8 cellular contexts compared by ENCODE assay signal in the genomic region with DNA sequence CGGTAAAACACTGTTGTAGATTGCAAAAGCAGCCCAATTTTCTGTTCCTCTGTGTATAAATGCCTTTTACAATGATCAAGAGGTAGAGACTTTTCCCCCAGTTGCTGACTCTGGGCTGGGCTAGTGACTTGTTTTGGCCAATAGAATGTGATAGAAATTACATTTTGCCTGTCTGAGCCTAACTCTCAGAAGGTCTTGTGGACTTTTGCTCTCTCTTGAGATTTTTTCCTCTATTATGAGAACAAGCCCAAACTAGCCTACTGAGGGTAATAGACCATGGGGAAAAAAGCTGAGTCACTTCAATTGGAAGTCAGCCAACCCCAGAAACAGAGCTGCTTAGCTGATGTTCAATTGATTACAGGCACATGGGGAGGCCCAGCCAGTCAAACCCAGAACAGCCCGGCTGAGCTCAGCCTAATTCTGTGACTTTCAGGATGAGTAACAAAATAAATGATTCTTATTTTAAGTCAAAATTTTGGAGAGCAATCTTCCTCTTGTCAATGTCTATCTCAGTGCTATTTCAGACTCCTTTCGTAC.
A peak's percentile ranks its signal among the peaks of the same experiment; 100 is the strongest.
DNase-seq lines count a peak whose midpoint lies in the region; ATAC-seq lines count a peak whose summit lies in the region.

No MANE protein-coding gene starts in this region.

- ATAC-seq in GM18909 (IDR thresholded peaks at IDR 0.05; ENCODE audit: poor library complexity, unreplicated experiment) (peak; percentile 97), HG03039 (IDR thresholded peaks at IDR 0.05; ENCODE audit: unreplicated experiment) (peak; percentile 97), right cardiac atrium (peak; percentile 91 to 96)
- ATAC-seq in activated T-helper 17 cell treated with anti-CD3 and anti-CD28 coated beads, Interleukin-2, amount 50 U/mL, for 72 hours (replicated peaks): peak; percentile 82

- peaks cover 20% of the 10 kb centered on the region for H3K9me3 Mint-ChIP-seq in activated T-helper 17 cell treated with anti-CD3 and anti-CD28 coated beads, Interleukin-2, amount 50 U/mL, for 72 hours

- intact Hi-C loops in right cardiac atrium (cut with DNase I): no loop called here

- WGBS in right cardiac atrium: 51% methylated on average over 3 of the region's 3 CpGs

- no peak overlapping the region for H3K4me3 ChIP-seq in right cardiac atrium (ENCODE audit: low read length)

- H3K9me3 ChIP-seq in right cardiac atrium (ENCODE audit: control insufficient read depth, low read length): no peaks in the 10 kb centered on the region

- no peaks in the 10 kb centered on the region for H3K4me1 Mint-ChIP-seq in activated T-helper 17 cell treated with anti-CD3 and anti-CD28 coated beads, Interleukin-2, amount 50 U/mL, for 72 hours

- in situ Hi-C loops in Caki2 (cut with HindIII; ENCODE audit: low pct_unique_long_range_greater_than_20kb, low sequenced_read_pairs): no loop called here

- no peak overlapping the region for H3K4me3 Mint-ChIP-seq in activated T-helper 17 cell treated with anti-CD3 and anti-CD28 coated beads, Interleukin-2, amount 50 U/mL, for 72 hours

- H3K27ac ChIP-seq in right cardiac atrium (ENCODE audit: low read length): peak overlapping the region; percentile 23

- H3K27me3 ChIP-seq in right cardiac atrium (ENCODE audit: control insufficient read depth, insufficient read depth): no peaks in the 10 kb centered on the region

- no peaks in the 10 kb centered on the region for H3K36me3 Mint-ChIP-seq in activated T-helper 17 cell treated with anti-CD3 and anti-CD28 coated beads, Interleukin-2, amount 50 U/mL, for 72 hours (ENCODE audit: low read depth)

- H3K27ac Mint-ChIP-seq in activated T-helper 17 cell treated with anti-CD3 and anti-CD28 coated beads, Interleukin-2, amount 50 U/mL, for 72 hours: no peak overlapping the region

- DNase-seq in Caki2 (ENCODE audit: low read depth) (peak; percentile 87), NCI-H146 treated with DMSO at 0.1 percent for 48 hours (lab: John Stamatoyannopoulos, UW; ENCODE audit: unreplicated experiment) (peak; percentile 74), right cardiac atrium (peak; percentile 37 to 65 (median 61)), ecto neural progenitor cell (ENCODE audit: low spot score) (no peak)
- DNase-seq in stimulated activated CD8-positive, alpha-beta memory T cell treated with anti-CD3 and anti-CD28 coated beads, Interleukin-12 subunit alpha, Interleukin-12 subunit beta, amount 100 ng/mL, for 24 hours (ENCODE audit: extremely low read depth): peak; percentile 1

- H3K4me1 ChIP-seq in right cardiac atrium (ENCODE audit: control insufficient read depth, insufficient read depth, low read length): no peaks in the 10 kb centered on the region

- no peaks in the 10 kb centered on the region for H3K27me3 Mint-ChIP-seq in activated T-helper 17 cell treated with anti-CD3 and anti-CD28 coated beads, Interleukin-2, amount 50 U/mL, for 72 hours
